18 cellular contexts compared by ENCODE assay signal in the genomic region with DNA sequence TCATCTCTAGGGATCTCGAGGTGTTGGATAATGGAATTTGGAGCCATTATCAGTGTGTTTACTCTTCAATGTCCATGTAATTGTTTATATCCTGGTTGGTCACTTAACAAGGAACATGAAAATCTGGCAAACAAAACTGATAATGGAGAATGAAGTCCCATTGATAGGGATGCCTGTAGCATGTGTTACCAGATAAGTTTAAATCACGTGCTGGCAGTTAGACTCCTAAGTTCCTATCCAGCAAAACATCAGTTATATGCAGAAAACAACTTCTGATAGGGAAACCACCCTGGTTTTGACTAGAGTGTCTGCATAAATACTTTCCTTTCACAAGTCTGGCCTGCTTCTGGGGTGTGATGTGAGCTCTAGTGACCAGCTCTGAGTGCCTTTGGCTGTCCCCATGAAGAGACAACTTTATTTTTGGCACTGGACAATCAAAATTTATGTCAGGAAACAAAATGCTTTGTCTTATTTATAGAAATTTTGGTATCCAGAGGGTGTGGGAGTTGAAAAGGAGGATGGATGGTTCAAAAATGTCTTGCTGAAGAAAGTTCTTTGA.
"Had no signal": no experiment of that assay in that cellular context is flagged by ENCODE, and none has a peak within 500 bp of the region (broad histone marks: within the 10 kb centered on the region; RNA-seq: fewer than 3 reads in every experiment).

No MANE protein-coding gene starts in this region.

- H3K4me3 ChIP-seq: colonic mucosa, spleen, thoracic aorta, upper lobe of right lung had no signal

- H3K27ac ChIP-seq: colonic mucosa, spleen, thoracic aorta, upper lobe of right lung had no signal

- FAIRE-seq: endometrium, kidney had no signal

- H3K36me3 ChIP-seq: colonic mucosa, spleen, thoracic aorta, upper lobe of right lung had no signal

- H3K27me3 ChIP-seq: colonic mucosa, upper lobe of right lung had no signal

- H3K4me1 ChIP-seq: colonic mucosa, spleen, upper lobe of right lung had no signal

- DNase-seq: activated CD4-positive, CD25-positive, alpha-beta regulatory T cell treated with anti-CD3 and anti-CD28 coated beads, Interleukin-2, amount 50 U/mL, for 72 hours; activated CD8-positive, alpha-beta memory T cell treated with anti-CD3 and anti-CD28 coated beads for 24 hours; activated CD8-positive, alpha-beta memory T cell treated with anti-CD3 and anti-CD28 coated beads, Interleukin-2, amount 50 U/mL, for 48 hours; activated effector memory CD4-positive, alpha-beta T cell treated with Interleukin-2 at 50 U/mL for 16 hours; activated naive CD4-positive, alpha-beta T cell treated with anti-CD3 and anti-CD28 coated beads, Interleukin-2, amount 10 ng/mL, durations not matched to agents 7 days and 5 days; activated naive CD8-positive, alpha-beta T cell treated with anti-CD3 and anti-CD28 coated beads, Interleukin-2, amount 50 U/mL, for 24 hours; activated T-cell treated with anti-CD3 and anti-CD28 coated beads, Interleukin-2, amount 50 U/mL, for 48 hours; anterior cingulate cortex; colonic mucosa; foreskin melanocyte; kidney; spleen; stimulated activated CD4-positive, alpha-beta T cell treated with anti-CD3 and anti-CD28 coated beads, Interleukin-4, amount 100 ng/mL, for 4 hours; upper lobe of right lung had no signal

- H3K9me3 ChIP-seq: colonic mucosa, spleen, thoracic aorta, upper lobe of right lung had no signal

- ATAC-seq: activated naive CD8-positive, alpha-beta T cell treated with anti-CD3 and anti-CD28 coated beads, Interleukin-2, amount 50 U/mL, for 24 hours; natural killer cell treated with Interleukin-12 subunit alpha and Interleukin-12 subunit beta and Interleukin-15 and Interleukin-18, amount 100 ng/mL, for 72 hours; stimulated activated memory B cell treated with anti-CD40 and anti-IgM and Interleukin-4, amounts not matched to agents 10 μg/mL and 1 μg/mL and 100 μg/mL, for 72 hours; upper lobe of right lung had no signal
